25 cellular contexts compared by ENCODE assay signal in genomic region chr12:113822986-113823385, GRCh38.
DNase-seq lines count a peak whose midpoint lies in the region; ATAC-seq lines count a peak whose summit lies in the region.
"Had no signal": no experiment of that assay in that cellular context is flagged by ENCODE, and none has a peak within 500 bp of the region (broad histone marks: within the 10 kb centered on the region; RNA-seq: fewer than 3 reads in every experiment).

No MANE protein-coding gene starts in this region.

- intact Hi-C loops in left colon (cut with DNase I, micrococcal nuclease): no loop called here

- no peak for DNase-seq in T-helper 2 cell treated with Interferon-gamma antibody and Interleukin-4, amounts not matched to agents 5 μg/mL and 100 μg/mL, for 36 hours (ENCODE audit: low spot score)
- DNase-seq in T-helper 2 cell (no peak), NCI-H524 treated with DMSO at 0.1 percent for 48 hours (lab: John Stamatoyannopoulos, UW) (peak; percentile 15), left colon (no peak), retina (peak; percentile 46), NCI-H187 treated with DMSO at 0.1 percent for 48 hours (lab: John Stamatoyannopoulos, UW) (no peak), NCI-H2081 treated with DMSO at 0.1 percent for 48 hours (lab: John Stamatoyannopoulos, UW) (no peak)
- DNase-seq: 8988T; CD4-positive, CD25-positive, alpha-beta regulatory T cell; COR-L47; DMS153; H7; HFFc6; KG1; NCI-H1105 treated with DMSO at 0.1 percent for 48 hours; NCI-H1930; NCI-H446 treated with DMSO at 0.1 percent for 48 hours; NCI-H774; OCI-M1; SHP77; SK-N-SH had no signal

- H3K27me3 Mint-ChIP-seq in T-helper 2 cell treated with Interferon-gamma antibody and Interleukin-4, amounts not matched to agents 5 μg/mL and 100 μg/mL, for 36 hours (ENCODE audit: low read depth): no peaks in the 10 kb centered on the region
- H3K27me3 Mint-ChIP-seq: B cell; CD4-positive, CD25-positive, alpha-beta regulatory T cell had no signal

- H3K4me3 Mint-ChIP-seq in T-helper 2 cell treated with Interferon-gamma antibody and Interleukin-4, amounts not matched to agents 5 μg/mL and 100 μg/mL, for 36 hours: no peak overlapping the region
- H3K4me3 Mint-ChIP-seq: B cell; CD4-positive, CD25-positive, alpha-beta regulatory T cell; HFFc6 had no signal

- H3K4me1 Mint-ChIP-seq in T-helper 2 cell treated with Interferon-gamma antibody and Interleukin-4, amounts not matched to agents 5 μg/mL and 100 μg/mL, for 36 hours (ENCODE audit: low read depth): no peaks in the 10 kb centered on the region
- H3K4me1 Mint-ChIP-seq: B cell; CD4-positive, CD25-positive, alpha-beta regulatory T cell had no signal

- H3K36me3 Mint-ChIP-seq in T-helper 2 cell treated with Interferon-gamma antibody and Interleukin-4, amounts not matched to agents 5 μg/mL and 100 μg/mL, for 36 hours (ENCODE audit: low read depth): no peaks in the 10 kb centered on the region

- peak overlapping the region; percentile 52 for H3K27ac Mint-ChIP-seq in T-helper 2 cell treated with Interferon-gamma antibody and Interleukin-4, amounts not matched to agents 5 μg/mL and 100 μg/mL, for 36 hours
- H3K27ac Mint-ChIP-seq: B cell, HFFc6 had no signal

- no peaks in the 10 kb centered on the region for H3K9me3 Mint-ChIP-seq in T-helper 2 cell treated with Interferon-gamma antibody and Interleukin-4, amounts not matched to agents 5 μg/mL and 100 μg/mL, for 36 hours
- H3K9me3 Mint-ChIP-seq: CD4-positive, CD25-positive, alpha-beta regulatory T cell; HFFc6 had no signal

- peak; percentile 48 for ATAC-seq in left colon
- no peak for ATAC-seq in GM21526 (IDR thresholded peaks at IDR 0.05; ENCODE audit: low FRiP score, unreplicated experiment)
- ATAC-seq: GM12878, HepG2 had no signal

Comparison
In these comparisons a context has a peak if more than half of its experiments do, and no peak if none do; other contexts are left out.
1. DNase-seq: peak in NCI-H524 treated with DMSO at 0.1 percent for 48 hours (single experiment) and retina (single experiment); none in T-helper 2 cell treated with Interferon-gamma antibody and Interleukin-4, amounts not matched to agents 5 μg/mL and 100 μg/mL, for 36 hours (single experiment), T-helper 2 cell (0 of 5), left colon (0 of 2), NCI-H187 treated with DMSO at 0.1 percent for 48 hours (single experiment) and NCI-H2081 treated with DMSO at 0.1 percent for 48 hours (single experiment).